Comparison of ENCODE assay signal across 9 cellular contexts in the genomic region with DNA sequence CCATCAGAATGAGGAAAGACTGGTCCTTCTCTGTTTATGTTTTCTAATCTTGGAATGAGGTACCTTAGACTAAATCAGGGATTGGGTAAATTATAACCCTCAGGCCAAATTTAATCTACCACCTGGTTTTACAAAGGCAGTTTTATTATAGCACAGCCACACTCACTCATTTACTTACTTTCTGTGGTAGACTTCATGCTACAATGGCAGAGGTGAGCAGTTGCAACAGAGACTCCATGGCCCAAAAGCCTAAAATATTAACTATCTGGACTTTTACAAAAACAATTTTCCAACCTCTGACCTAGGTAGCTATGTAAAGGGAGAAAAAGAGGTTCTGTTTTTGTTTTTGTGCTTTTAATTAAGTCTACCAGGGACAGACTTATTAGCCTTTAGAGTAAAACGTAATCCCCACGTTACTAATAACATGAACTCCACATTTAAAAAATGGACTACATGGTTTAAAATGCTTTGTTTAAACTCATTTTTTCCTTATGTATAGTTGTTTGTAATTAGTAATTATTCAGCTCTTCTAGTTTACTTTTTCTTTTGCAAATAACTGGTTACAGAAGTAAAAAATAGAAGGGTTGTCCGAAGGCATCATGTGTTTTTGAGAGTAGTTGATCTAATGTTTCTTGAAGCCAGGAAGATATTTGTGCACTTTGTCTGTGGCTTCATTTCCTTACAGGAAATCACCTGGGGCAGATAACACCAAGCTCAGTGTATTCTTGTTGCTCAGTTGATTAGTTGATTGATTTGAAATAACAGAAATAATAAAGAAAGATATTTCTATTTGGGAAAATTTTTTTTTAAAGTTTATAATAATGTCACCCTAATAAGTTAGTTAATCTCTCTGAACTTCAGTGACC. TPM values are rescaled to one million over a fixed set of nuclear protein-coding genes. Genes with fewer than 3 reads are reported as not detected.
DNase-seq lines count a peak whose midpoint lies in the region; ATAC-seq lines count a peak whose summit lies in the region.
"Had no signal": no experiment of that assay in that cellular context is flagged by ENCODE, and none has a peak within 500 bp of the region (broad histone marks: within the 10 kb centered on the region; RNA-seq: fewer than 3 reads in every experiment).

No MANE protein-coding gene starts in this region.

- peaks cover 2% of the 10 kb centered on the region for H3K9me3 Mint-ChIP-seq in activated CD4-positive, alpha-beta memory T cell treated with anti-CD3 and anti-CD28 coated beads for 36 hours

- CTCF ChIA-PET in activated CD4-positive, alpha-beta memory T cell treated with anti-CD3 and anti-CD28 coated beads for 36 hours (lab: Charles Lee): no interaction called here

- peak overlapping the region; percentile 10 for H3K27ac Mint-ChIP-seq in activated CD4-positive, alpha-beta memory T cell treated with anti-CD3 and anti-CD28 coated beads for 36 hours

- intact Hi-C loops in activated CD4-positive, alpha-beta memory T cell treated with anti-CD3 and anti-CD28 coated beads for 36 hours (cut with micrococcal nuclease): no loop called here

- no peak for DNase-seq in activated CD4-positive, alpha-beta memory T cell treated with anti-CD3 and anti-CD28 coated beads for 36 hours
- DNase-seq in occipital lobe (lab: John Stamatoyannopoulos, UW) (no peak), NOMO-1 treated with dmso at 0.1 percent for 144 hours (lab: John Stamatoyannopoulos, UW; ENCODE audit: unreplicated experiment) (no peak), SK-N-DZ (ENCODE audit: low spot score) (no peak), H7 (no peak)

- H3K36me3 ChIP-seq in H7 (replicated peaks; ENCODE audit: control insufficient read depth, insufficient read depth, low read length): no peaks in the 10 kb centered on the region
- H3K36me3 ChIP-seq: breast epithelium had no signal

- H3K36me3 Mint-ChIP-seq in activated CD4-positive, alpha-beta memory T cell treated with anti-CD3 and anti-CD28 coated beads for 36 hours: no peaks in the 10 kb centered on the region

- H3K27me3 ChIP-seq in H7 (ENCODE audit: control insufficient read depth, insufficient read depth, low read length): no peaks in the 10 kb centered on the region
- H3K27me3 ChIP-seq: breast epithelium had no signal

- peaks cover 56% of the 10 kb centered on the region for H3K4me1 Mint-ChIP-seq in activated CD4-positive, alpha-beta memory T cell treated with anti-CD3 and anti-CD28 coated beads for 36 hours (ENCODE audit: low read depth)

- no peaks in the 10 kb centered on the region for H3K27me3 Mint-ChIP-seq in activated CD4-positive, alpha-beta memory T cell treated with anti-CD3 and anti-CD28 coated beads for 36 hours

- no peak overlapping the region for H3K4me3 ChIP-seq in H7 (ENCODE audit: insufficient read depth, low read depth, low read length)
- H3K4me3 ChIP-seq: breast epithelium had no signal

- ATAC-seq in GM18520 (IDR thresholded peaks at IDR 0.05; ENCODE audit: unreplicated experiment): peak; percentile 70
- ATAC-seq in GM21423 (IDR thresholded peaks at IDR 0.05; ENCODE audit: unreplicated experiment): peak; percentile 74
- peak; percentile 87 for ATAC-seq in HG03064 (IDR thresholded peaks at IDR 0.05; ENCODE audit: low read depth, unreplicated experiment)

- POLR2A ChIA-PET in activated CD4-positive, alpha-beta memory T cell treated with anti-CD3 and anti-CD28 coated beads for 36 hours (lab: Charles Lee): no interaction called here

- no peak overlapping the region for H3K4me3 Mint-ChIP-seq in activated CD4-positive, alpha-beta memory T cell treated with anti-CD3 and anti-CD28 coated beads for 36 hours

RNA-seq across cellular contexts. Expression of a gene that starts 57.6 kb away (rescaled TPM):
- 10 to 100 TPM; 22.6 to 24.8 TPM for total RNA-seq in activated CD4-positive, alpha-beta memory T cell treated with anti-CD3 and anti-CD28 coated beads for 36 hours
- total RNA-seq in occipital lobe: 272 TPM
- polyA plus RNA-seq in SK-N-DZ (2014; cell fraction: cytosol; rRNA removed): 45.9 and 49.5 TPM in 2 replicates
- 58.5 and 68.8 TPM in 2 replicates for polyA plus RNA-seq in SK-N-DZ (2014; cell fraction: nucleus; rRNA removed)
- 20.6 and 22.2 TPM in 2 replicates for total RNA-seq in H7 (2014; rRNA removed; shearing (Covaris generic))

Comparison
In these comparisons a context has a peak if more than half of its experiments do, and no peak if none do; other contexts are left out.
1. RNA of a gene that starts 57.6 kb away (total RNA-seq): 272 TPM in occipital lobe (single experiment); 22.6 to 24.8 TPM in activated CD4-positive, alpha-beta memory T cell treated with anti-CD3 and anti-CD28 coated beads for 36 hours and 20.6 to 22.2 TPM in H7; every median in the first group is over 10 times any median in the second.
2. Peak in every context shown above with its lines, with median percentiles within 50 percentile points of each other: ATAC-seq.